In genomic region chr12:49057888-49058287, GRCh38 we compare ENCODE assay signal across 8 cellular contexts. TPM values are rescaled to one million over a fixed set of nuclear protein-coding genes. Genes with fewer than 3 reads are reported as not detected.
DNase-seq lines count a peak whose midpoint lies in the region; ATAC-seq and TF ChIP-seq lines count a peak whose summit lies in the region.

No MANE protein-coding gene starts in this region.

- no peak for DNase-seq in cardiac muscle cell (ENCODE audit: low read depth in 1 of 2, low spot score in 1 of 2)
- no peak for DNase-seq in left ventricle myocardium superior
- DNase-seq in left colon: no peak
- peak in 1 of 2 donors; percentile 23 for DNase-seq in thyroid gland
- no peak for DNase-seq in LoVo (ENCODE audit: low spot score)

- no peak for TF ChIP-seq POLR2A in thyroid gland (IDR thresholded peaks at IDR 0.05)

- H3K4me3 ChIP-seq in cardiac muscle cell (peak overlapping the region; percentile 77), thyroid gland (replicated peaks in 1 of 3) (peak overlapping the region in 2 of 3 donors; percentile 26 to 94)

- H3K36me3 ChIP-seq in cardiac muscle cell (peaks cover 24% of the 10 kb centered on the region), thyroid gland (peaks cover 17 to 19% of the 10 kb centered on the region in 2 donors)

- H3K27ac ChIP-seq in cardiac muscle cell: no peak overlapping the region
- H3K27ac ChIP-seq in thyroid gland: peak overlapping the region in 1 of 3 donors; percentile 96

- peaks cover 26% of the 10 kb centered on the region for H3K4me1 ChIP-seq in cardiac muscle cell (ENCODE audit: low read depth)
- peaks cover 37 to 42% of the 10 kb centered on the region in 2 donors for H3K4me1 ChIP-seq in thyroid gland

- H3K27ac Mint-ChIP-seq in activated T-helper 17 cell treated with anti-CD3 and anti-CD28 coated beads, Interleukin-2, amount 50 U/mL, for 72 hours: peak overlapping the region; percentile 79

- no peaks in the 10 kb centered on the region for H3K9me3 Mint-ChIP-seq in activated T-helper 17 cell treated with anti-CD3 and anti-CD28 coated beads, Interleukin-2, amount 50 U/mL, for 72 hours

- H3K9me3 ChIP-seq in cardiac muscle cell (ENCODE audit: low read depth): no peaks in the 10 kb centered on the region
- H3K9me3 ChIP-seq in thyroid gland: no peaks in the 10 kb centered on the region

- TF ChIP-seq CTCF in cardiac muscle cell (IDR thresholded peaks at IDR 0.05; ENCODE audit: low read depth, low read length): no peak
- no peak for TF ChIP-seq CTCF in thyroid gland (IDR thresholded peaks at IDR 0.05)

- ATAC-seq in left ventricle myocardium superior: no peak
- no peak for ATAC-seq in activated T-helper 17 cell treated with anti-CD3 and anti-CD28 coated beads, Interleukin-2, amount 50 U/mL, for 72 hours (replicated peaks)
- peak; percentile 33 for ATAC-seq in left colon
- ATAC-seq in GM21381 (IDR thresholded peaks at IDR 0.05; ENCODE audit: unreplicated experiment): no peak
- no peak for ATAC-seq in GM21723 (IDR thresholded peaks at IDR 0.05; ENCODE audit: unreplicated experiment)

- no peaks in the 10 kb centered on the region for H3K27me3 Mint-ChIP-seq in activated T-helper 17 cell treated with anti-CD3 and anti-CD28 coated beads, Interleukin-2, amount 50 U/mL, for 72 hours

- WGBS in thyroid gland, 2 donors: 0 to 4% methylated on average over 4 of the region's 4 CpGs

- peak overlapping the region; percentile 96 for H3K4me3 Mint-ChIP-seq in activated T-helper 17 cell treated with anti-CD3 and anti-CD28 coated beads, Interleukin-2, amount 50 U/mL, for 72 hours

- H3K27me3 ChIP-seq in cardiac muscle cell: no peaks in the 10 kb centered on the region
- H3K27me3 ChIP-seq in thyroid gland: no peaks in the 10 kb centered on the region

- peaks cover 46% of the 10 kb centered on the region for H3K4me1 Mint-ChIP-seq in activated T-helper 17 cell treated with anti-CD3 and anti-CD28 coated beads, Interleukin-2, amount 50 U/mL, for 72 hours

- intact Hi-C loops in left ventricle myocardium superior (cut with micrococcal nuclease): no loop called here
- intact Hi-C loops in left colon (cut with DNase I, micrococcal nuclease): no loop called here
- intact Hi-C loops in thyroid gland (cut with DNase I): no loop called here

- peaks cover 60% of the 10 kb centered on the region for H3K36me3 Mint-ChIP-seq in activated T-helper 17 cell treated with anti-CD3 and anti-CD28 coated beads, Interleukin-2, amount 50 U/mL, for 72 hours (ENCODE audit: low read depth)

RNA-seq across cellular contexts. Expression of gene KMT2D, which starts 2.7 kb away (rescaled TPM):
- 28.8 and 41.3 TPM in 2 replicates for total RNA-seq in cardiac muscle cell
- polyA plus RNA-seq in cardiac muscle cell: 31.0 and 41.3 TPM in 2 replicates
- 43.8 TPM for total RNA-seq in left ventricle myocardium superior
- total RNA-seq in activated T-helper 17 cell treated with anti-CD3 and anti-CD28 coated beads, Interleukin-2, amount 50 U/mL, for 72 hours: 10 to 100 TPM; 66.8 to 78.6 TPM
- total RNA-seq in left colon: 10 to 100 TPM; 68.8 to 82.8 TPM
- total RNA-seq in thyroid gland: 100 to 1,000 TPM in 1 of 4 donors, 10 to 100 TPM in 3; 42.5 to 107 (median 71.6) TPM

RNA-seq across cellular contexts. Expression of gene RHEBL1, which starts 11.9 kb away (rescaled TPM):
- total RNA-seq in cardiac muscle cell (0.42 and 1.1 TPM in 2 replicates), left ventricle myocardium superior (0.32 TPM), left colon (not detected), thyroid gland (under 1 TPM in 1 of 4 donors, not detected in 3; 0.98 TPM)
- 0.94 and 1.0 TPM in 2 replicates for polyA plus RNA-seq in cardiac muscle cell
- total RNA-seq in activated T-helper 17 cell treated with anti-CD3 and anti-CD28 coated beads, Interleukin-2, amount 50 U/mL, for 72 hours: 10 to 100 TPM; 12.2 to 19.3 TPM

RNA-seq across cellular contexts. Expression of gene DHH, which starts 36.7 kb away (rescaled TPM):
- 0.36 TPM in 1 of 2 replicates, not detected in the other for total RNA-seq in cardiac muscle cell
- polyA plus RNA-seq in cardiac muscle cell: not detected in 2 replicates
- 0.52 TPM for total RNA-seq in left ventricle myocardium superior
- total RNA-seq in activated T-helper 17 cell treated with anti-CD3 and anti-CD28 coated beads, Interleukin-2, amount 50 U/mL, for 72 hours: under 1 TPM; 0.26 to 0.42 TPM
- under 1 TPM; 0.31 to 0.50 TPM for total RNA-seq in left colon
- under 1 TPM; 0.17 to 0.94 (median 0.44) TPM for total RNA-seq in thyroid gland

RNA-seq across cellular contexts. Expression of gene PRKAG1, which starts 39.3 kb away (rescaled TPM):
- total RNA-seq in cardiac muscle cell (40.8 and 41.0 TPM in 2 replicates), left ventricle myocardium superior (78.1 TPM), left colon (10 to 100 TPM; 52.0 to 53.9 TPM), thyroid gland (10 to 100 TPM; 50.3 to 68.1 (median 59.9) TPM)
- 48.1 and 54.5 TPM in 2 replicates for polyA plus RNA-seq in cardiac muscle cell
- total RNA-seq in activated T-helper 17 cell treated with anti-CD3 and anti-CD28 coated beads, Interleukin-2, amount 50 U/mL, for 72 hours: 10 to 100 TPM; 47.1 to 62.7 TPM

RNA-seq across cellular contexts. Expression of gene LMBR1L, which starts 52.8 kb away (rescaled TPM):
- 29.8 and 51.3 TPM in 2 replicates for total RNA-seq in cardiac muscle cell
- polyA plus RNA-seq in cardiac muscle cell: 52.9 and 56.1 TPM in 2 replicates
- 30.7 TPM for total RNA-seq in left ventricle myocardium superior
- total RNA-seq in activated T-helper 17 cell treated with anti-CD3 and anti-CD28 coated beads, Interleukin-2, amount 50 U/mL, for 72 hours: 100 to 1,000 TPM in 1 of 2 donors, 10 to 100 TPM in 1; 56.8 to 105 TPM
- 10 to 100 TPM; 44.7 to 49.6 TPM for total RNA-seq in left colon
- total RNA-seq in thyroid gland: 10 to 100 TPM; 30.4 to 54.8 (median 46.6) TPM
